ENCODE assay signal across 20 cellular contexts in genomic region chr9:127541176-127541575, GRCh38.
DNase-seq lines count a peak whose midpoint lies in the region; ATAC-seq and TF ChIP-seq lines count a peak whose summit lies in the region.
"Had no signal": no experiment of that assay in that cellular context is flagged by ENCODE, and none has a peak within 500 bp of the region (broad histone marks: within the 10 kb centered on the region; RNA-seq: fewer than 3 reads in every experiment).

No MANE protein-coding gene starts in this region.

- no peaks in the 10 kb centered on the region for H3K9me3 Mint-ChIP-seq in activated T-cell treated with anti-CD3 and anti-CD28 coated beads, Interleukin-2, amount 50 U/mL, for 72 hours
- H3K9me3 Mint-ChIP-seq: activated B cell treated with CpG ODN at 0.5 μM for 24 hours; GM23338; naive B cell; stimulated activated naive B cell treated with anti-CD40 and anti-IgM and Interleukin-4, amounts not matched to agents 10 μg/mL and 1 μg/mL and 100 μg/mL, for 72 hours; T-helper 1 cell treated with Interleukin-12 subunit alpha and Interleukin-12 subunit beta and Interleukin-4 antibody, amounts not matched to agents 30 μg/mL and 1 μg/mL, for 36 hours had no signal

- intact Hi-C loops in adrenal gland (cut with DNase I) (no loop called here), left lung (cut with DNase I) (no loop called here)

- no peak overlapping the region for H3K27ac Mint-ChIP-seq in activated T-cell treated with anti-CD3 and anti-CD28 coated beads, Interleukin-2, amount 50 U/mL, for 72 hours
- H3K27ac Mint-ChIP-seq: activated B cell treated with CpG ODN at 0.5 μM for 24 hours; GM23338; naive B cell; stimulated activated naive B cell treated with anti-CD40 and anti-IgM and Interleukin-4, amounts not matched to agents 10 μg/mL and 1 μg/mL and 100 μg/mL, for 72 hours; T-helper 1 cell treated with Interleukin-12 subunit alpha and Interleukin-12 subunit beta and Interleukin-4 antibody, amounts not matched to agents 30 μg/mL and 1 μg/mL, for 36 hours had no signal

- H3K9me3 ChIP-seq in HEK293 (ENCODE audit: control insufficient read depth, insufficient read depth, low read depth, low read length) = no peaks in the 10 kb centered on the region
- H3K9me3 ChIP-seq in adrenal gland (replicated peaks in 1 of 3) = no peaks in the 10 kb centered on the region
- H3K9me3 ChIP-seq in left lung = no peaks in the 10 kb centered on the region
- no peaks in the 10 kb centered on the region for H3K9me3 ChIP-seq in thoracic aorta
- H3K9me3 ChIP-seq: colonic mucosa, gastrocnemius medialis had no signal

- DNase-seq in adrenal gland = no peak
- DNase-seq in left lung = no peak
- no peak for DNase-seq in thoracic aorta (ENCODE audit: low spot score)
- no peak for DNase-seq in HuH-7.5 (ENCODE audit: low spot score)
- DNase-seq in NCI-H2081 (lab: John Stamatoyannopoulos, UW) = no peak
- DNase-seq in activated T-cell treated with anti-CD3 and anti-CD28 coated beads, Interleukin-2, amount 50 U/mL, for 72 hours = no peak
- DNase-seq: activated B cell treated with CpG ODN at 0.5 μM for 24 hours; activated effector memory CD4-positive, alpha-beta T cell treated with anti-CD3 and anti-CD28 coated beads, Interleukin-2, amount 50 U/mL, for 16 hours; anterior cingulate cortex; colonic mucosa; naive B cell; NCI-H510A treated with DMSO at 0.1 percent for 48 hours; SIG-M5; stimulated activated naive B cell treated with anti-CD40 and anti-IgM and Interleukin-4, amounts not matched to agents 10 μg/mL and 1 μg/mL and 100 μg/mL, for 72 hours had no signal

- H3K4me1 ChIP-seq in HEK293 (ENCODE audit: control insufficient read depth, insufficient read depth, low read length) = no peaks in the 10 kb centered on the region
- peaks cover 53 to 85% of the 10 kb centered on the region in 2 donors for H3K4me1 ChIP-seq in adrenal gland (replicated peaks in 1 of 2)
- H3K4me1 ChIP-seq in left lung = peaks cover 50 to 99% of the 10 kb centered on the region in 2 donors
- H3K4me1 ChIP-seq in thoracic aorta (ENCODE audit: control insufficient read depth in 1 of 2, low read depth in 2 of 2) = peaks cover 69 to 99% of the 10 kb centered on the region in 2 donors

- H3K4me1 Mint-ChIP-seq in activated T-cell treated with anti-CD3 and anti-CD28 coated beads, Interleukin-2, amount 50 U/mL, for 72 hours (ENCODE audit: low read depth) = no peaks in the 10 kb centered on the region
- H3K4me1 Mint-ChIP-seq: activated B cell treated with CpG ODN at 0.5 μM for 24 hours; naive B cell; stimulated activated naive B cell treated with anti-CD40 and anti-IgM and Interleukin-4, amounts not matched to agents 10 μg/mL and 1 μg/mL and 100 μg/mL, for 72 hours had no signal

- H3K27me3 ChIP-seq in adrenal gland (no peaks in the 10 kb centered on the region), left lung (no peaks in the 10 kb centered on the region), thoracic aorta (replicated peaks; ENCODE audit: insufficient read depth) (no peaks in the 10 kb centered on the region)
- H3K27me3 ChIP-seq: colonic mucosa, gastrocnemius medialis had no signal

- H3K27me3 Mint-ChIP-seq in activated T-cell treated with anti-CD3 and anti-CD28 coated beads, Interleukin-2, amount 50 U/mL, for 72 hours (ENCODE audit: low read depth) = no peaks in the 10 kb centered on the region

- no peak for ATAC-seq in left lung
- no peak for ATAC-seq in thoracic aorta (ENCODE audit: insufficient number of reproducible peaks, low FRiP score, low read depth)
- ATAC-seq in GM19035 (IDR thresholded peaks at IDR 0.05; ENCODE audit: unreplicated experiment) = no peak
- ATAC-seq in activated T-cell treated with anti-CD3 and anti-CD28 coated beads, Interleukin-2, amount 50 U/mL, for 72 hours (replicated peaks in 1 of 2) = no peak
- ATAC-seq: stimulated activated naive B cell treated with anti-CD40 and anti-IgM and Interleukin-4, amounts not matched to agents 10 μg/mL and 1 μg/mL and 100 μg/mL, for 72 hours had no signal

- CTCF ChIA-PET in HEK293 (lab: Yijun Ruan, JAX) = interaction anchor here (1.1 to 2.2 kb wide), 5 partner anchors 14 to 194 kb away, joined by 3 to 8 read pairs (median 4); no protein-coding TSS in a partner anchor

- WGBS in adrenal gland, 4 donors = 81 to 89% (median 85%) methylated on average over 5 to 7 of the region's 7 CpGs

- H3K27ac ChIP-seq in HEK293 (ENCODE audit: extremely low read depth, low read depth, low read length) (no peak overlapping the region), adrenal gland (peak overlapping the region in 3 of 5 donors; percentile 87 to 90 (median 89)), left lung (peak overlapping the region; percentile 37 to 71), thoracic aorta (peak overlapping the region; percentile 69 to 90)

- no peak overlapping the region for H3K4me3 Mint-ChIP-seq in activated T-cell treated with anti-CD3 and anti-CD28 coated beads, Interleukin-2, amount 50 U/mL, for 72 hours
- H3K4me3 Mint-ChIP-seq: activated B cell treated with CpG ODN at 0.5 μM for 24 hours; GM23338; naive B cell; stimulated activated naive B cell treated with anti-CD40 and anti-IgM and Interleukin-4, amounts not matched to agents 10 μg/mL and 1 μg/mL and 100 μg/mL, for 72 hours; T-helper 1 cell treated with Interleukin-12 subunit alpha and Interleukin-12 subunit beta and Interleukin-4 antibody, amounts not matched to agents 30 μg/mL and 1 μg/mL, for 36 hours had no signal

- POLR2A ChIA-PET in HEK293 (lab: Yijun Ruan, JAX) = no interaction called here

- no peaks in the 10 kb centered on the region for H3K36me3 Mint-ChIP-seq in activated T-cell treated with anti-CD3 and anti-CD28 coated beads, Interleukin-2, amount 50 U/mL, for 72 hours (ENCODE audit: insufficient read depth in 2 of 2)
- H3K36me3 Mint-ChIP-seq: naive B cell; stimulated activated naive B cell treated with anti-CD40 and anti-IgM and Interleukin-4, amounts not matched to agents 10 μg/mL and 1 μg/mL and 100 μg/mL, for 72 hours had no signal

- no peak for TF ChIP-seq CTCF in HEK293 (tag by site-specific recombination; IDR thresholded peaks at IDR 0.05)
- no peak for TF ChIP-seq CTCF in adrenal gland (IDR thresholded peaks at IDR 0.05)
- no peak for TF ChIP-seq CTCF in left lung (IDR thresholded peaks at IDR 0.05)
- TF ChIP-seq CTCF in thoracic aorta (IDR thresholded peaks at IDR 0.05) = no peak

- H3K4me3 ChIP-seq in HEK293 (ENCODE audit: low read depth, low read length) (no peak overlapping the region), adrenal gland (no peak overlapping the region), left lung (no peak overlapping the region), thoracic aorta (no peak overlapping the region)
- H3K4me3 ChIP-seq: colonic mucosa, gastrocnemius medialis, GM23338, lung had no signal

- TF ChIP-seq POLR2A in adrenal gland (IDR thresholded peaks at IDR 0.05) = no peak

- H3K36me3 ChIP-seq in HEK293 (ENCODE audit: control insufficient read depth in 2 of 2, insufficient read depth in 1 of 2, low read length in 2 of 2) = no peaks in the 10 kb centered on the region
- H3K36me3 ChIP-seq in adrenal gland (replicated peaks in 1 of 2) = no peaks in the 10 kb centered on the region
- peaks cover 0 to 8% of the 10 kb centered on the region in 2 donors for H3K36me3 ChIP-seq in left lung
- no peaks in the 10 kb centered on the region for H3K36me3 ChIP-seq in thoracic aorta
- H3K36me3 ChIP-seq: colonic mucosa, gastrocnemius medialis had no signal

TF ChIP-seq in HEK293, 187 proteins besides CTCF, POLR2A, EP300 and RAD21:
- TF ChIP-seq ZNF768 (tag by site-specific recombination; IDR thresholded peaks at IDR 0.05) = peak; percentile 80; the same call in 1 of the 2 replicates
- no peak for TF ChIP-seq ZNF202 (tag by site-specific recombination; IDR thresholded peaks at IDR 0.05; ENCODE audit: borderline replicate concordance)
